In genomic region chr2:230050151-230050550, GRCh38 we compare ENCODE assay signal across 29 cellular contexts.
"Had no signal": no experiment of that assay in that cellular context is flagged by ENCODE, and none has a peak within 500 bp of the region (broad histone marks: within the 10 kb centered on the region; RNA-seq: fewer than 3 reads in every experiment).

No MANE protein-coding gene starts in this region.

- H3K36me3 ChIP-seq: brain microvascular endothelial cell had no signal

- H3K9me3 Mint-ChIP-seq: activated CD4-positive, alpha-beta memory T cell treated with anti-CD3 and anti-CD28 coated beads, Interleukin-2, amount 10 ng/mL, durations not matched to agents 7 days and 5 days; activated CD4-positive, alpha-beta T cell treated with anti-CD3 and anti-CD28 coated beads, Interleukin-2, amount 10 ng/mL, durations not matched to agents 24 days and 14 days; activated T-cell treated with anti-CD3 and anti-CD28 coated beads, Interleukin-2, amount 50 U/mL, for 24 hours; activated T-cell treated with anti-CD3 and anti-CD28 coated beads, Interleukin-2, amount 50 U/mL, for 72 hours; central memory CD8-positive, alpha-beta T cell; dendritic cell treated with granulocyte-macrophage colony-stimulating factor and Interleukin-4, amounts not matched to agents 40 ng/mL and 50 ng/mL, for 4 days; endodermal cell; T-helper 2 cell treated with Interferon-gamma antibody and Interleukin-4, amounts not matched to agents 5 μg/mL and 100 μg/mL, for 36 hours had no signal

- H3K27me3 ChIP-seq: brain microvascular endothelial cell, dorsolateral prefrontal cortex, esophagus squamous epithelium had no signal

- H3K4me3 Mint-ChIP-seq: activated CD4-positive, alpha-beta memory T cell treated with anti-CD3 and anti-CD28 coated beads, Interleukin-2, amount 10 ng/mL, durations not matched to agents 7 days and 5 days; activated CD4-positive, alpha-beta T cell treated with anti-CD3 and anti-CD28 coated beads for 36 hours; activated CD4-positive, alpha-beta T cell treated with anti-CD3 and anti-CD28 coated beads, Interleukin-2, amount 10 ng/mL, durations not matched to agents 24 days and 14 days; activated naive CD8-positive, alpha-beta T cell; activated T-cell treated with anti-CD3 and anti-CD28 coated beads, Interleukin-2, amount 50 U/mL, for 24 hours; activated T-cell treated with anti-CD3 and anti-CD28 coated beads, Interleukin-2, amount 50 U/mL, for 72 hours; central memory CD8-positive, alpha-beta T cell; dendritic cell treated with granulocyte-macrophage colony-stimulating factor and Interleukin-4, amounts not matched to agents 40 ng/mL and 50 ng/mL, for 4 days; endodermal cell; T-helper 17 cell; T-helper 2 cell treated with Interferon-gamma antibody and Interleukin-4, amounts not matched to agents 5 μg/mL and 100 μg/mL, for 36 hours had no signal

- H3K36me3 Mint-ChIP-seq: activated naive CD8-positive, alpha-beta T cell had no signal

- H3K9me3 ChIP-seq: esophagus squamous epithelium had no signal

- DNase-seq: activated CD4-positive, alpha-beta memory T cell treated with anti-CD3 and anti-CD28 coated beads, Interleukin-2, amount 10 ng/mL, durations not matched to agents 7 days and 5 days; activated CD4-positive, alpha-beta T cell treated with anti-CD3 and anti-CD28 coated beads for 36 hours; activated CD4-positive, alpha-beta T cell treated with anti-CD3 and anti-CD28 coated beads, Interleukin-2, amount 10 ng/mL, durations not matched to agents 24 days and 14 days; activated CD4-positive, CD25-positive, alpha-beta regulatory T cell; activated CD4-positive, CD25-positive, alpha-beta regulatory T cell treated with anti-CD3 and anti-CD28 coated beads, Interleukin-2, amount 50 U/mL, for 72 hours; activated CD8-positive, alpha-beta memory T cell treated with anti-CD3 and anti-CD28 coated beads, Interleukin-2, amount 50 U/mL, for 48 hours; activated gamma-delta T cell; activated naive CD4-positive, alpha-beta T cell; activated naive CD4-positive, alpha-beta T cell treated with anti-CD3 and anti-CD28 coated beads, Interleukin-2, amount 50 U/mL, for 16 hours; activated T-cell treated with anti-CD3 and anti-CD28 coated beads for 4 hours; activated T-cell treated with anti-CD3 and anti-CD28 coated beads, Interleukin-2, amount 50 U/mL, for 24 hours; activated T-cell treated with anti-CD3 and anti-CD28 coated beads, Interleukin-2, amount 50 U/mL, for 72 hours; amniotic stem cell; brain microvascular endothelial cell; dorsolateral prefrontal cortex; effector memory CD4-positive, alpha-beta T cell; endodermal cell; erythroblast; esophagus squamous epithelium; foreskin fibroblast; head of caudate nucleus; T-helper 1 cell; T-helper 17 cell; T1000 had no signal

- H3K27ac Mint-ChIP-seq: activated CD4-positive, alpha-beta memory T cell treated with anti-CD3 and anti-CD28 coated beads, Interleukin-2, amount 10 ng/mL, durations not matched to agents 7 days and 5 days; activated CD4-positive, alpha-beta T cell treated with anti-CD3 and anti-CD28 coated beads for 36 hours; activated CD4-positive, alpha-beta T cell treated with anti-CD3 and anti-CD28 coated beads, Interleukin-2, amount 10 ng/mL, durations not matched to agents 24 days and 14 days; activated naive CD8-positive, alpha-beta T cell; activated T-cell treated with anti-CD3 and anti-CD28 coated beads, Interleukin-2, amount 50 U/mL, for 24 hours; activated T-cell treated with anti-CD3 and anti-CD28 coated beads, Interleukin-2, amount 50 U/mL, for 72 hours; dendritic cell treated with granulocyte-macrophage colony-stimulating factor and Interleukin-4, amounts not matched to agents 40 ng/mL and 50 ng/mL, for 4 days; T-helper 17 cell; T-helper 2 cell treated with Interferon-gamma antibody and Interleukin-4, amounts not matched to agents 5 μg/mL and 100 μg/mL, for 36 hours had no signal

- H3K4me3 ChIP-seq: coronary artery, dorsolateral prefrontal cortex, esophagus squamous epithelium had no signal

- H3K4me1 Mint-ChIP-seq: activated CD4-positive, alpha-beta memory T cell treated with anti-CD3 and anti-CD28 coated beads, Interleukin-2, amount 10 ng/mL, durations not matched to agents 7 days and 5 days; central memory CD8-positive, alpha-beta T cell; endodermal cell; T-helper 17 cell had no signal

- H3K27ac ChIP-seq: brain microvascular endothelial cell, coronary artery, dorsolateral prefrontal cortex, esophagus squamous epithelium had no signal

- ATAC-seq: activated CD4-positive, alpha-beta T cell treated with anti-CD3 and anti-CD28 coated beads for 36 hours; activated T-cell treated with anti-CD3 and anti-CD28 coated beads, Interleukin-2, amount 50 U/mL, for 72 hours; T-helper 17 cell had no signal

- H3K27me3 Mint-ChIP-seq: activated CD4-positive, alpha-beta memory T cell treated with anti-CD3 and anti-CD28 coated beads, Interleukin-2, amount 10 ng/mL, durations not matched to agents 7 days and 5 days; activated CD4-positive, alpha-beta T cell treated with anti-CD3 and anti-CD28 coated beads for 36 hours; activated CD4-positive, alpha-beta T cell treated with anti-CD3 and anti-CD28 coated beads, Interleukin-2, amount 10 ng/mL, durations not matched to agents 24 days and 14 days; activated naive CD8-positive, alpha-beta T cell; activated T-cell treated with anti-CD3 and anti-CD28 coated beads, Interleukin-2, amount 50 U/mL, for 24 hours; central memory CD8-positive, alpha-beta T cell; dendritic cell treated with granulocyte-macrophage colony-stimulating factor and Interleukin-4, amounts not matched to agents 40 ng/mL and 50 ng/mL, for 4 days; T-helper 17 cell had no signal
